16 cellular contexts compared by ENCODE assay signal in the genomic region with DNA sequence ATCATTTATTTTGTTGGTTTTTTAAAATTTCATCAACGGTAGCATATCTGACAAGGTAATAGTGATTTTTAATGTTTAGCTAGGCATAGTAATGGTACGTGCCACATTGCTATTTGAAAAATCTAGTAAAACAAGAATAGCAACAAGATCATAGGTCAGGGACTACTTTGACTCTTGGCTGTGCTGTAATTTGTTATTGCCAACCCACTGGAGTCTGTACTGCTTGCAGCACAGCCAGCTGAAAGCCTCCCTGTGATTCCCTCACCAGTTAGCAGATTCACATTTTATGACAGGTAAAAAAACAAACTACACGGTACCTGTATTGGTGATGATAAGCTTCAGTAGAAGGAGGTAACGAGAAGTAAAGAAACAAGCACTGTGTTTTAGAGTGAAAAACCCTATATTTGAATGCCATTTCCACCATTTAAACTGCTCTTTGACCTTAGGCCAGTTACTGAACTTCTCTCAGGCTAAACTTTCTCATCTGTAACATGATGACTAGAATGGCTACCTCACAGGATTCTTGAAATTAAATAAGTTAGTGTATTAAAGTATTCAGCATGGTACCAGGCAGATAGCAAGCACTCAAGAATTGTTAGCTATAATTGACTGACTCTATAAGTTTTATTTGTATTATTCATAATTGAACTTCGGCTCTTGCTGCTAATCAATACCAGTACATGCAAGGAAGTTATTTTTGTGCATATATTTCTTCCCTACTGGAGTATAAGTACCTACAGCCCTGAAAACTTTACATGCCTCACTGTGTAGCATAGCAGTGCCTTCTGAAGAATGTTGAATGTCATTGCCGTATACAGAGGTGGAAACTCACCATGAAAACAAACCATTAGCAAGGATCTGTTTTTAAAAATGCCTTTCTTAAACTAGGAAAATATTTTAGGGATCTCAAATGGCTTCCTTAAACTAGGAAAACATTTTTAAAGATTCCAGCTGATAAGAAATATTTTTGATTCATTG. TPM values are rescaled to one million over a fixed set of nuclear protein-coding genes. Genes with fewer than 3 reads are reported as not detected.
DNase-seq lines count a peak whose midpoint lies in the region; ATAC-seq and TF ChIP-seq lines count a peak whose summit lies in the region.
"Had no signal": no experiment of that assay in that cellular context is flagged by ENCODE, and none has a peak within 500 bp of the region (broad histone marks: within the 10 kb centered on the region; RNA-seq: fewer than 3 reads in every experiment).

No MANE protein-coding gene starts in this region.

- H4K20me1 ChIP-seq in hepatocyte (ENCODE audit: insufficient read depth, poor library complexity, severe bottlenecking) (no peaks in the 10 kb centered on the region), osteoblast (ENCODE audit: insufficient read depth, low read length) (no peaks in the 10 kb centered on the region), MM.1S (ENCODE audit: insufficient read depth, low read length) (no peaks in the 10 kb centered on the region)

- H3K4me3 ChIP-seq in breast epithelium = no peak overlapping the region
- no peak overlapping the region for H3K4me3 ChIP-seq in hepatocyte
- no peak overlapping the region for H3K4me3 ChIP-seq in osteoblast (ENCODE audit: insufficient read depth, low read length)
- no peak overlapping the region for H3K4me3 ChIP-seq in vagina
- H3K4me3 ChIP-seq in MM.1S (ENCODE audit: low read length) = no peak overlapping the region
- H3K4me3 ChIP-seq: A549, skin epidermis, tibial nerve had no signal

- WGBS in hepatocyte (ENCODE audit: low lambda C conversion rate, missing lambda C conversion rate) = 55% methylated on average over 6 of the region's 6 CpGs

- DNase-seq in T47D (ENCODE audit: low read depth in 1 of 2, low spot score in 1 of 2) (peak; percentile 24 to 76), breast epithelium (ENCODE audit: low spot score in 2 of 2) (no peak), hepatocyte (ENCODE audit: low spot score) (peak; percentile 51), osteoblast (ENCODE audit: insufficient read length, low spot score, missing footprints) (peak; percentile 26), vagina (ENCODE audit: extremely low spot score in 2 of 2) (no peak), NCI-H1048 (lab: John Stamatoyannopoulos, UW) (no peak), MM.1S (no peak)
- DNase-seq: activated CD4-positive, alpha-beta T cell treated with anti-CD3 and anti-CD28 coated beads, Interleukin-2, amount 10 ng/mL, durations not matched to agents 24 days and 14 days; CD8-positive, alpha-beta memory T cell; HCEC 1CT; NCI-H446; OCI-M1 had no signal

- H3K79me2 ChIP-seq in hepatocyte (no peaks in the 10 kb centered on the region), osteoblast (ENCODE audit: insufficient read depth, low read length) (no peaks in the 10 kb centered on the region), MM.1S (ENCODE audit: low read length) (no peaks in the 10 kb centered on the region)

- H3K27ac ChIP-seq in breast epithelium (peak overlapping the region in 1 of 2 donors; percentile 11), hepatocyte (peak overlapping the region; percentile 57), osteoblast (ENCODE audit: low read depth, low read length) (no peak overlapping the region), vagina (peak overlapping the region; percentile 34), MM.1S (ENCODE audit: low read length) (no peak overlapping the region)
- H3K27ac ChIP-seq: A549, skin epidermis had no signal

- no peak for ATAC-seq in HG03442 (IDR thresholded peaks at IDR 0.05; ENCODE audit: unreplicated experiment)
- ATAC-seq: A549 had no signal

- H2AFZ ChIP-seq in hepatocyte = no peak overlapping the region
- H2AFZ ChIP-seq in osteoblast (ENCODE audit: low read length) = no peak overlapping the region
- H2AFZ ChIP-seq in MM.1S (ENCODE audit: low read length) = no peak overlapping the region

- TF ChIP-seq CTCF in breast epithelium (IDR thresholded peaks at IDR 0.05) (no peak), hepatocyte (IDR thresholded peaks at IDR 0.05; ENCODE audit: poor library complexity) (no peak), osteoblast (IDR thresholded peaks at IDR 0.05; ENCODE audit: extremely low read depth, low read depth, low read length) (no peak), vagina (IDR thresholded peaks at IDR 0.05) (no peak), MM.1S (IDR thresholded peaks at IDR 0.05; ENCODE audit: low read length) (no peak)

- H3F3A ChIP-seq in MM.1S (ENCODE audit: insufficient read depth, low read length) = no peaks in the 10 kb centered on the region

- H3K4me1 ChIP-seq in breast epithelium (no peaks in the 10 kb centered on the region), hepatocyte (ENCODE audit: insufficient read depth) (peaks cover 27% of the 10 kb centered on the region), osteoblast (ENCODE audit: insufficient read depth, low read length) (peaks cover 29% of the 10 kb centered on the region), vagina (peaks cover 30% of the 10 kb centered on the region), MM.1S (ENCODE audit: low read length) (no peaks in the 10 kb centered on the region)

- no peaks in the 10 kb centered on the region for H3K9me3 ChIP-seq in breast epithelium
- no peaks in the 10 kb centered on the region for H3K9me3 ChIP-seq in hepatocyte (ENCODE audit: low read depth)
- no peaks in the 10 kb centered on the region for H3K9me3 ChIP-seq in osteoblast (ENCODE audit: low read depth, low read length)
- no peaks in the 10 kb centered on the region for H3K9me3 ChIP-seq in vagina
- H3K9me3 ChIP-seq in MM.1S (replicated peaks; ENCODE audit: insufficient read depth, low read length) = no peaks in the 10 kb centered on the region
- H3K9me3 ChIP-seq: A549, tibial nerve had no signal

- in situ Hi-C loops in T47D (cut with HindIII; ENCODE audit: low pct_unique_long_range_greater_than_20kb, low sequenced_read_pairs) = no loop called here

- peak overlapping the region; percentile 37 for H3K4me2 ChIP-seq in hepatocyte
- H3K4me2 ChIP-seq in osteoblast (ENCODE audit: insufficient read depth, low read length) = no peak overlapping the region
- no peak overlapping the region for H3K4me2 ChIP-seq in MM.1S (ENCODE audit: low read depth, low read length)
- H3K4me2 ChIP-seq: A549 had no signal

- TF ChIP-seq POLR2A in breast epithelium (IDR thresholded peaks at IDR 0.05) (no peak), vagina (IDR thresholded peaks at IDR 0.05) (no peak)

- H3K36me3 ChIP-seq in breast epithelium = no peaks in the 10 kb centered on the region
- no peaks in the 10 kb centered on the region for H3K36me3 ChIP-seq in hepatocyte (replicated peaks; ENCODE audit: insufficient read depth, low read depth)
- no peaks in the 10 kb centered on the region for H3K36me3 ChIP-seq in osteoblast (ENCODE audit: insufficient read depth, low read length)
- H3K36me3 ChIP-seq in vagina = no peaks in the 10 kb centered on the region
- no peaks in the 10 kb centered on the region for H3K36me3 ChIP-seq in MM.1S (replicated peaks; ENCODE audit: insufficient read depth, low read length)
- H3K36me3 ChIP-seq: tibial nerve had no signal

- H3K9me2 ChIP-seq in hepatocyte (replicated peaks; ENCODE audit: insufficient read depth) (no peaks in the 10 kb centered on the region), MM.1S (replicated peaks; ENCODE audit: insufficient read depth, low read length) (no peaks in the 10 kb centered on the region)

- H3K9ac ChIP-seq in MM.1S (ENCODE audit: low read length) = no peak overlapping the region

- no peaks in the 10 kb centered on the region for H3K27me3 ChIP-seq in breast epithelium
- H3K27me3 ChIP-seq in hepatocyte = no peaks in the 10 kb centered on the region
- no peaks in the 10 kb centered on the region for H3K27me3 ChIP-seq in osteoblast (ENCODE audit: insufficient read depth, low read length)
- H3K27me3 ChIP-seq in vagina = no peaks in the 10 kb centered on the region
- H3K27me3 ChIP-seq in MM.1S (replicated peaks; ENCODE audit: insufficient read depth, low read length) = no peaks in the 10 kb centered on the region
- H3K27me3 ChIP-seq: tibial nerve had no signal

- intact Hi-C loops in breast epithelium (cut with DNase I; ENCODE audit: low total_unique reads) = loop anchor here (10.0 kb wide), 1 partner anchor 93 kb away; no protein-coding TSS in a partner anchor
- intact Hi-C loops in vagina (cut with DNase I) = no loop called here

RNA-seq across cellular contexts. Expression of gene FILIP1L, which starts 16.1 kb away (rescaled TPM):
- total RNA-seq in breast epithelium (10 to 100 TPM; 19.8 to 23.7 (median 23.3) TPM), hepatocyte (48.2 and 54.9 TPM in 2 replicates), osteoblast (5.8 and 5.9 TPM in 2 replicates), vagina (41.5 TPM)
- 40.5 and 49.4 TPM in 2 replicates for polyA plus RNA-seq in hepatocyte

Comparison
In these comparisons a context has a peak if more than half of its experiments do, and no peak if none do; other contexts are left out.
1. DNase-seq: peak in T47D (2 of 2), hepatocyte (single experiment) and osteoblast (single experiment); none in breast epithelium (0 of 2), vagina (0 of 2), NCI-H1048 (single experiment) and MM.1S (single experiment).
2. H3K27ac ChIP-seq: peak in hepatocyte (single experiment) and vagina (single experiment); none in osteoblast (single experiment) and MM.1S (single experiment).